ENCODE assay signal across 24 cellular contexts in genomic region chrX:11575332-11575731, GRCh38.
"Had no signal": no experiment of that assay in that cellular context is flagged by ENCODE, and none has a peak within 500 bp of the region (broad histone marks: within the 10 kb centered on the region; RNA-seq: fewer than 3 reads in every experiment).

No MANE protein-coding gene starts in this region.

- H3K27ac Mint-ChIP-seq: naive thymus-derived CD8-positive, alpha-beta T cell; nephron progenitor cell; stimulated activated effector memory CD8-positive, alpha-beta T cell treated with anti-CD3 and anti-CD28 coated beads, Interleukin-12 subunit alpha, Interleukin-12 subunit beta, amount 100 ng/mL, for 72 hours had no signal

- H3K4me3 ChIP-seq: dorsolateral prefrontal cortex, left lung, ovary, psoas muscle, sigmoid colon, stomach, thyroid gland had no signal

- DNase-seq: dorsolateral prefrontal cortex; effector CD4-positive, alpha-beta T cell; hypothalamus; left cardiac atrium; left lung; mesendoderm; midbrain; naive thymus-derived CD8-positive, alpha-beta T cell; nephron progenitor cell; occipital lobe; ovary; posterior cingulate gyrus; psoas muscle; right cardiac atrium; sigmoid colon; stimulated activated CD4-positive, alpha-beta T cell treated with anti-CD3 and anti-CD28 coated beads, Interleukin-2, amount 100 ng/mL, for 24 hours; stimulated activated CD4-positive, alpha-beta T cell treated with anti-CD3 and anti-CD28 coated beads, Interleukin-4, amount 100 ng/mL, for 24 hours; stimulated activated naive CD4-positive, alpha-beta T cell treated with Interleukin-2 at 50 U/mL for 16 hours; stomach; thyroid gland had no signal

- H3K4me1 ChIP-seq: left lung, psoas muscle, stomach, thyroid gland had no signal

- FAIRE-seq: colon, frontal cortex, keratinocyte had no signal

- H3K9me3 ChIP-seq: left lung, ovary, psoas muscle, sigmoid colon, thyroid gland had no signal

- H3K9me3 Mint-ChIP-seq: stimulated activated effector memory CD8-positive, alpha-beta T cell treated with anti-CD3 and anti-CD28 coated beads, Interleukin-12 subunit alpha, Interleukin-12 subunit beta, amount 100 ng/mL, for 72 hours had no signal

- H3K27ac ChIP-seq: dorsolateral prefrontal cortex, left lung, ovary, psoas muscle, sigmoid colon, stomach, thyroid gland had no signal

- H3K4me1 Mint-ChIP-seq: stimulated activated effector memory CD8-positive, alpha-beta T cell treated with anti-CD3 and anti-CD28 coated beads, Interleukin-12 subunit alpha, Interleukin-12 subunit beta, amount 100 ng/mL, for 72 hours had no signal

- H3K36me3 Mint-ChIP-seq: stimulated activated effector memory CD8-positive, alpha-beta T cell treated with anti-CD3 and anti-CD28 coated beads, Interleukin-12 subunit alpha, Interleukin-12 subunit beta, amount 100 ng/mL, for 72 hours had no signal

- ATAC-seq: left cardiac atrium; left lung; naive thymus-derived CD8-positive, alpha-beta T cell; psoas muscle; right cardiac atrium; stimulated activated effector memory CD8-positive, alpha-beta T cell treated with anti-CD3 and anti-CD28 coated beads, Interleukin-12 subunit alpha, Interleukin-12 subunit beta, amount 100 ng/mL, for 72 hours had no signal

- H3K36me3 ChIP-seq: left lung, ovary, sigmoid colon, stomach, thyroid gland had no signal

- H3K27me3 ChIP-seq: left lung, ovary, sigmoid colon, thyroid gland had no signal

- H3K4me3 Mint-ChIP-seq: naive thymus-derived CD8-positive, alpha-beta T cell; nephron progenitor cell; stimulated activated effector memory CD8-positive, alpha-beta T cell treated with anti-CD3 and anti-CD28 coated beads, Interleukin-12 subunit alpha, Interleukin-12 subunit beta, amount 100 ng/mL, for 72 hours had no signal
